20 cellular contexts compared by ENCODE assay signal in the genomic region with DNA sequence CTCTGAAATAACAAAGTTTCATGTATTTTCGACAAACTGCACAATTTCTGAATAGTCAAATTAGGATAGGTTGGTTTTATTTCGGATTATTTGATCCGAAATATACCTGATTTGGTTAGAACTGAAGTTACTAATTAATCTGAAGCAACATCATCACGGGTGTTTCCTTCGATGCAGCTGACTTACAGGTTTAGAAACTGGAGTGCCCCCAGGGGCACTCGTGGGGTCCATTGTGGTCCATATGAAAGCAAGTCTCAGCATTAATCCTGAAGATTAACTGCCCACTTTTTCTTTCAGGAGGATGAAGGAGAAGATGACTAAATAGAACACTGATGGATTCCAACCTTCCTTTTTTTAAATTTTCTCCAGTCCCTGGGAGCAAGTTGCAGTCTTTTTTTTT. TPM values are rescaled to one million over a fixed set of nuclear protein-coding genes. Genes with fewer than 3 reads are reported as not detected.
A peak's percentile ranks its signal among the peaks of the same experiment; 100 is the strongest.
DNase-seq lines count a peak whose midpoint lies in the region; ATAC-seq, FAIRE-seq and TF ChIP-seq lines count a peak whose summit lies in the region.
"Had no signal": no experiment of that assay in that cellular context is flagged by ENCODE, and none has a peak within 500 bp of the region (broad histone marks: within the 10 kb centered on the region; RNA-seq: fewer than 3 reads in every experiment).

No MANE protein-coding gene starts in this region.

- H3K36me3 Mint-ChIP-seq in natural killer cell treated with Interleukin-12 subunit alpha and Interleukin-12 subunit beta and Interleukin-15 and Interleukin-18, amount 100 ng/mL, for 72 hours = peaks cover 36% of the 10 kb centered on the region
- H3K36me3 Mint-ChIP-seq in natural killer cell (peaks cover 42% of the 10 kb centered on the region), immature natural killer cell (peaks cover 18 to 28% (median 21%) of the 10 kb centered on the region in 3 donors)

- TF ChIP-seq EP300 in GM12878 (IDR thresholded peaks at IDR 0.05; ENCODE audit: borderline replicate concordance in 1 of 2, control insufficient read depth in 1 of 2, low read depth in 2 of 2, low read length in 2 of 2) = peak in 1 of 2 experiments; percentile 17; a peak in 1 of 4 replicates

- H3K4me3 Mint-ChIP-seq in natural killer cell treated with Interleukin-12 subunit alpha and Interleukin-12 subunit beta and Interleukin-15 and Interleukin-18, amount 100 ng/mL, for 72 hours = no peak overlapping the region
- no peak overlapping the region for H3K4me3 Mint-ChIP-seq in natural killer cell
- H3K4me3 Mint-ChIP-seq in immature natural killer cell = no peak overlapping the region
- H3K4me3 Mint-ChIP-seq: CD14-positive monocyte had no signal

- H2AFZ ChIP-seq in Loucy (ENCODE audit: low read length) (no peak overlapping the region), GM12878 (ENCODE audit: control insufficient read depth, low read depth, low read length) (no peak overlapping the region)
- H2AFZ ChIP-seq: GM23248 had no signal

- RAD21 ChIA-PET in GM12878 (lab: Charles Lee; ENCODE audit: unreplicated experiment) = interaction anchor here (1.3 kb wide), 1 partner anchor 8 kb away, joined by 3 read pairs; the partner anchor contains the start of gene PKN3

- FAIRE-seq in GM12878 (lab: Jason Lieb, UNC) = no peak

- peak overlapping the region; percentile 27 for H3K4me2 ChIP-seq in Loucy (ENCODE audit: low read depth, low read length, poor library complexity, severe bottlenecking)
- no peak overlapping the region for H3K4me2 ChIP-seq in GM12878 (ENCODE audit: control insufficient read depth, insufficient read depth)

- in situ Hi-C loops in GM12878 (cut with MboI) = no loop called here

- H4K20me1 ChIP-seq in Loucy (ENCODE audit: insufficient read depth, low read length, poor library complexity, severe bottlenecking) = peaks cover 47% of the 10 kb centered on the region
- H4K20me1 ChIP-seq in GM12878 (ENCODE audit: control insufficient read depth, insufficient read depth) = peaks cover 3% of the 10 kb centered on the region

- no peaks in the 10 kb centered on the region for H3K27me3 Mint-ChIP-seq in natural killer cell treated with Interleukin-12 subunit alpha and Interleukin-12 subunit beta and Interleukin-15 and Interleukin-18, amount 100 ng/mL, for 72 hours
- no peaks in the 10 kb centered on the region for H3K27me3 Mint-ChIP-seq in natural killer cell (ENCODE audit: low read depth in 2 of 2)
- H3K27me3 Mint-ChIP-seq in immature natural killer cell (ENCODE audit: low read depth in 3 of 3) = peaks cover 4 to 10% (median 5%) of the 10 kb centered on the region in 3 donors

- H3K27ac ChIP-seq in GM12878 (ENCODE audit: control insufficient read depth, insufficient read depth) = peak overlapping the region; percentile 48; the same call in 1 of the 2 replicates
- H3K27ac ChIP-seq in RWPE1 = no peak overlapping the region
- H3K27ac ChIP-seq: GM23248, HL-60, SJCRH30 had no signal

- no peak for TF ChIP-seq POLR2A in GM12878 (IDR thresholded peaks at IDR 0.05; ENCODE audit: low read depth, low read length)

- intact Hi-C loops in natural killer cell (cut with micrococcal nuclease) (no loop called here), GM12878 (cut with micrococcal nuclease; ENCODE audit: unreplicated experiment) (no loop called here)

- CTCF ChIA-PET in GM12878 (lab: Yijun Ruan, JAX) (interaction anchor here (0.6 to 1.8 kb wide), 3 partner anchors 8 to 94 kb away, joined by 3 to 13 read pairs (median 4); partner anchors contain the start of gene PKN3), RWPE1 (lab: Yijun Ruan, JAX) (interaction anchor here (1.6 kb wide), 1 partner anchor 8 kb away, joined by 5 read pairs; the partner anchor contains the start of gene PKN3)

- H3K36me3 ChIP-seq in Loucy (ENCODE audit: insufficient read depth, low read length) (peaks cover 54% of the 10 kb centered on the region), GM12878 (ENCODE audit: control insufficient read depth in 2 of 2, insufficient read depth in 2 of 2, low read length in 1 of 2) (peaks cover 4 to 21% of the 10 kb centered on the region in 2 experiments)

- peaks cover 21 to 25% of the 10 kb centered on the region in 2 donors for H3K4me1 Mint-ChIP-seq in natural killer cell treated with Interleukin-12 subunit alpha and Interleukin-12 subunit beta and Interleukin-15 and Interleukin-18, amount 100 ng/mL, for 72 hours (ENCODE audit: low read depth in 2 of 2)
- H3K4me1 Mint-ChIP-seq in natural killer cell (peaks cover 30 to 32% of the 10 kb centered on the region in 2 donors), immature natural killer cell (peaks cover 19 to 35% of the 10 kb centered on the region in 2 donors)

- H3K4me1 ChIP-seq in Loucy (ENCODE audit: insufficient read depth, low read length, poor library complexity, severe bottlenecking) (peaks cover 27% of the 10 kb centered on the region), GM12878 (ENCODE audit: control insufficient read depth, insufficient read depth, low read length) (no peaks in the 10 kb centered on the region)
- H3K4me1 ChIP-seq: SJCRH30 had no signal

- no peaks in the 10 kb centered on the region for H3F3A ChIP-seq in Loucy (ENCODE audit: low read depth)

- no peak for DNase-seq in natural killer cell treated with Interleukin-12 subunit alpha and Interleukin-12 subunit beta and Interleukin-15 and Interleukin-18, amount 100 ng/mL, for 72 hours (ENCODE audit: low spot score)
- no peak for DNase-seq in natural killer cell
- DNase-seq in GM12878 (ENCODE audit: low read depth, low spot score) = no peak
- DNase-seq in effector CD8-positive, alpha-beta T cell (lab: John Stamatoyannopoulos, UW) = no peak
- DNase-seq in RWPE1 (ENCODE audit: low spot score) = no peak
- no peak for DNase-seq in immature natural killer cell
- DNase-seq: ACHN, DMS79, GM23248, HCEC 1CT, IMR-90, NCI-H1417 treated with DMSO at 0.1 percent for 48 hours, NCI-H1930, NCI-H345, NCI-H524 treated with DMSO at 0.1 percent for 48 hours, PC-3, SJCRH30 had no signal

- H3K9me3 Mint-ChIP-seq in natural killer cell treated with Interleukin-12 subunit alpha and Interleukin-12 subunit beta and Interleukin-15 and Interleukin-18, amount 100 ng/mL, for 72 hours = no peaks in the 10 kb centered on the region
- H3K9me3 Mint-ChIP-seq in natural killer cell (no peaks in the 10 kb centered on the region), immature natural killer cell (no peaks in the 10 kb centered on the region)

- no peak for TF ChIP-seq CTCF in natural killer cell (IDR thresholded peaks at IDR 0.05)
- no peak for TF ChIP-seq CTCF in Loucy (conservative IDR thresholded peaks at IDR 0.05; ENCODE audit: low read length)
- no peak for TF ChIP-seq CTCF in GM12878 (IDR thresholded peaks at IDR 0.05 in 2 of 3, conservative IDR thresholded peaks at IDR 0.05 in 1 of 3; ENCODE audit: control insufficient read depth in 2 of 3, extremely low read depth in 1 of 3, insufficient read depth in 1 of 3, low read depth in 3 of 3, low read length in 3 of 3)
- no peak for TF ChIP-seq CTCF in RWPE1 (conservative IDR thresholded peaks at IDR 0.05; ENCODE audit: low read depth)

- H3K4me3 ChIP-seq in Loucy (ENCODE audit: low read length, poor library complexity, severe bottlenecking) = no peak overlapping the region
- no peak overlapping the region for H3K4me3 ChIP-seq in GM12878
- H3K4me3 ChIP-seq: GM23248, SJCRH30 had no signal

- H3K9me2 ChIP-seq in Loucy (replicated peaks; ENCODE audit: low read depth, low read length) = no peaks in the 10 kb centered on the region

- peak overlapping the region; percentile 39 to 68 for H3K27ac Mint-ChIP-seq in natural killer cell treated with Interleukin-12 subunit alpha and Interleukin-12 subunit beta and Interleukin-15 and Interleukin-18, amount 100 ng/mL, for 72 hours
- H3K27ac Mint-ChIP-seq in natural killer cell = peak overlapping the region in 1 of 2 donors; percentile 92
- H3K27ac Mint-ChIP-seq in immature natural killer cell = peak overlapping the region in 2 of 6 donors; percentile 20 to 23

- POLR2A ChIA-PET in GM12878 (lab: Charles Lee) = interaction anchor here (0.5 to 1.6 kb wide), 3 partner anchors 27 to 451 kb away, joined by 3 to 8 read pairs (median 3); no protein-coding TSS in a partner anchor
- POLR2A ChIA-PET in RWPE1 (lab: Yijun Ruan, JAX; ENCODE audit: low non-redundant PET) = no interaction called here

- TF ChIP-seq RAD21 in GM12878 (IDR thresholded peaks at IDR 0.05; ENCODE audit: insufficient read depth, low read depth, low read length) = no peak

- H3K9me3 ChIP-seq in Loucy (ENCODE audit: insufficient read depth, low read depth, low read length) = no peaks in the 10 kb centered on the region
- H3K9me3 ChIP-seq in GM12878 (replicated peaks; ENCODE audit: control insufficient read depth, insufficient read depth, low read length) = no peaks in the 10 kb centered on the region
- H3K9me3 ChIP-seq: SJCRH30 had no signal

- H3K79me2 ChIP-seq in Loucy (ENCODE audit: insufficient read depth, low read length) (peaks cover 51% of the 10 kb centered on the region), GM12878 (ENCODE audit: control insufficient read depth, insufficient read depth, low read length) (peaks cover 41% of the 10 kb centered on the region)

- H3K9ac ChIP-seq in Loucy (ENCODE audit: low read depth, low read length, poor library complexity, severe bottlenecking) (no peak overlapping the region), GM12878 (ENCODE audit: control insufficient read depth, insufficient read depth, low read length) (no peak overlapping the region)
- H3K9ac ChIP-seq: GM23248 had no signal

- no peak for ATAC-seq in natural killer cell treated with Interleukin-12 subunit alpha and Interleukin-12 subunit beta and Interleukin-15 and Interleukin-18, amount 100 ng/mL, for 72 hours
- ATAC-seq in natural killer cell = no peak
- peak; percentile 56 for ATAC-seq in GM12878
- ATAC-seq: PC-3 had no signal

- BruUV-seq in GM12878 (replicated peaks; lab: Mats Ljungman, UMichigan) = no TSS peak

- SMC1A ChIA-PET in GM12878 (lab: Charles Lee; ENCODE audit: uncharacterized antibody, unreplicated experiment) = interaction anchor here (0.8 to 1.4 kb wide), 3 partner anchors 10 to 61 kb away, joined by 3 to 8 read pairs (median 5); no protein-coding TSS in a partner anchor

- H3K27me3 ChIP-seq in Loucy (ENCODE audit: insufficient read depth, low read length, poor library complexity, severe bottlenecking) (no peaks in the 10 kb centered on the region), GM12878 (replicated peaks in 1 of 2; ENCODE audit: control insufficient read depth in 2 of 2, insufficient read depth in 2 of 2, low read length in 1 of 2) (no peaks in the 10 kb centered on the region)
- H3K27me3 ChIP-seq: SJCRH30 had no signal

- 10% methylated on average over 6 of the region's 6 CpGs for WGBS in GM12878 (ENCODE audit: insufficient coverage, insufficient replicate concordance, low lambda C conversion rate, missing lambda C conversion rate)

RNA-seq across cellular contexts. Expression of gene SET, which starts 5.3 kb away (rescaled TPM):
- 100 to 1,000 TPM; 495 to 800 TPM for total RNA-seq in natural killer cell treated with Interleukin-12 subunit alpha and Interleukin-12 subunit beta and Interleukin-15 and Interleukin-18, amount 100 ng/mL, for 72 hours
- 100 to 1,000 TPM; 331 to 341 (median 334) TPM for total RNA-seq in natural killer cell
- total RNA-seq in GM12878 (2013; cell fraction: nucleolus; rRNA removed) = 113 and 116 TPM in 2 replicates
- total RNA-seq in GM12878 (2014; rRNA removed) = 345 and 493 TPM in 2 replicates
- 676 and 706 TPM in 2 replicates for total RNA-seq in GM12878 (2014; rRNA removed; fragmentation: Illumina TruSeq; extraction: Trizol)
- total RNA-seq in GM12878 (2021) = 503 and 533 TPM in 2 replicates
- polyA plus RNA-seq in GM12878 (2011; ENCODE audit: low read depth) = 200 TPM
- polyA plus RNA-seq in GM12878 (2011; rRNA removed) = 305 and 466 TPM in 2 replicates
- polyA plus RNA-seq in GM12878 (2011; cell fraction: cytosol; rRNA removed) = 97.5 and 103 TPM in 2 replicates
- polyA plus RNA-seq in GM12878 (2011; cell fraction: nucleus; rRNA removed) = 103 and 128 TPM in 2 replicates
- 315 and 365 TPM in 2 replicates for polyA plus RNA-seq in GM12878 (2012)
- 597 and 873 TPM in 2 replicates for polyA plus RNA-seq in GM12878 (2014; fragmentation: Illumina TruSeq; extraction: Trizol)
- polyA plus RNA-seq in GM12878 (2014; fragmentation: Nextera tagmentation; extraction: Ambion mirVana) = 100 to 1,000 TPM; 314 to 450 TPM
- 274 and 284 TPM in 2 replicates for polyA plus RNA-seq in GM12878 (2014; rRNA removed)
- polyA plus RNA-seq in GM12878 (2016; fragmentation: Nextera tagmentation; extraction: Ambion mirVana) = 100 to 1,000 TPM; 440 to 466 TPM
- polyA minus RNA-seq in GM12878 (2011; rRNA and poly(A)+ RNA removed) = 143 and 207 TPM in 2 replicates
- 162 and 163 TPM in 2 replicates for polyA minus RNA-seq in GM12878 (2011; cell fraction: cytosol; rRNA and poly(A)+ RNA removed)
- polyA minus RNA-seq in GM12878 (2011; cell fraction: nucleus; rRNA and poly(A)+ RNA removed) = 58.5 and 94.0 TPM in 2 replicates
- polyA plus RNA-seq in immature natural killer cell = 100 to 1,000 TPM; 151 to 233 (median 232) TPM

RNA-seq across cellular contexts. Expression of gene PKN3, which starts 8.0 kb away (rescaled TPM):
- 1 to 10 TPM; 7.0 to 8.0 TPM for total RNA-seq in natural killer cell treated with Interleukin-12 subunit alpha and Interleukin-12 subunit beta and Interleukin-15 and Interleukin-18, amount 100 ng/mL, for 72 hours
- total RNA-seq in natural killer cell (1 to 10 TPM; 3.6 to 4.5 (median 3.9) TPM), GM12878 (2014; rRNA removed) (5.1 and 6.3 TPM in 2 replicates), GM12878 (2014; rRNA removed; fragmentation: Illumina TruSeq; extraction: Trizol) (3.3 and 3.9 TPM in 2 replicates), GM12878 (2021) (7.6 and 8.2 TPM in 2 replicates)
- total RNA-seq in GM12878 (2013; cell fraction: nucleolus; rRNA removed) = 5.1 and 5.5 TPM in 2 replicates
- 3.1 TPM for polyA plus RNA-seq in GM12878 (2011; ENCODE audit: low read depth)
- polyA plus RNA-seq in GM12878 (2011; rRNA removed) (2.5 and 3.6 TPM in 2 replicates), GM12878 (2014; fragmentation: Illumina TruSeq; extraction: Trizol) (2.1 and 3.1 TPM in 2 replicates), GM12878 (2014; fragmentation: Nextera tagmentation; extraction: Ambion mirVana) (under 1 TPM; 0.35 to 0.47 TPM), GM12878 (2014; rRNA removed) (11.0 and 11.7 TPM in 2 replicates), GM12878 (2016; fragmentation: Nextera tagmentation; extraction: Ambion mirVana) (1 to 10 TPM; 1.5 to 2.1 TPM), immature natural killer cell (1 to 10 TPM; 2.1 to 3.9 (median 2.9) TPM)
- 3.7 and 4.3 TPM in 2 replicates for polyA plus RNA-seq in GM12878 (2011; cell fraction: cytosol; rRNA removed)
- polyA plus RNA-seq in GM12878 (2011; cell fraction: nucleus; rRNA removed) = 19.1 and 20.3 TPM in 2 replicates
- 4.5 and 5.8 TPM in 2 replicates for polyA plus RNA-seq in GM12878 (2012)
- polyA minus RNA-seq in GM12878 (2011; rRNA and poly(A)+ RNA removed) = 0.88 and 2.7 TPM in 2 replicates
- polyA minus RNA-seq in GM12878 (2011; cell fraction: cytosol; rRNA and poly(A)+ RNA removed) = 1.3 and 2.6 TPM in 2 replicates
- 1.9 and 3.0 TPM in 2 replicates for polyA minus RNA-seq in GM12878 (2011; cell fraction: nucleus; rRNA and poly(A)+ RNA removed)

RNA-seq across cellular contexts. Expression of gene ZDHHC12, which starts 29.6 kb away (rescaled TPM):
- total RNA-seq in natural killer cell treated with Interleukin-12 subunit alpha and Interleukin-12 subunit beta and Interleukin-15 and Interleukin-18, amount 100 ng/mL, for 72 hours = 10 to 100 TPM; 56.3 to 72.3 TPM
- total RNA-seq in natural killer cell = 10 to 100 TPM; 26.1 to 37.1 (median 28.6) TPM
- total RNA-seq in GM12878 (2013; cell fraction: nucleolus; rRNA removed) = 20.0 and 21.5 TPM in 2 replicates
- 99.0 and 112 TPM in 2 replicates for total RNA-seq in GM12878 (2014; rRNA removed)
- 20.5 and 24.8 TPM in 2 replicates for total RNA-seq in GM12878 (2014; rRNA removed; fragmentation: Illumina TruSeq; extraction: Trizol)
- 67.2 and 75.1 TPM in 2 replicates for total RNA-seq in GM12878 (2021)
- polyA plus RNA-seq in GM12878 (2011; ENCODE audit: low read depth) = 21.7 TPM
- 8.3 and 23.7 TPM in 2 replicates for polyA plus RNA-seq in GM12878 (2011; rRNA removed)
- polyA plus RNA-seq in GM12878 (2011; cell fraction: cytosol; rRNA removed) = 46.4 and 86.3 TPM in 2 replicates
- 60.3 and 66.9 TPM in 2 replicates for polyA plus RNA-seq in GM12878 (2011; cell fraction: nucleus; rRNA removed)
- 57.0 and 66.6 TPM in 2 replicates for polyA plus RNA-seq in GM12878 (2012)
- 1.5 and 13.9 TPM in 2 replicates for polyA plus RNA-seq in GM12878 (2014; fragmentation: Illumina TruSeq; extraction: Trizol)
- polyA plus RNA-seq in GM12878 (2014; fragmentation: Nextera tagmentation; extraction: Ambion mirVana) = 1 to 10 TPM in 1 of 2 experiments, under 1 TPM in 1; 0.95 to 9.9 TPM
- polyA plus RNA-seq in GM12878 (2014; rRNA removed) = 106 and 139 TPM in 2 replicates
- polyA plus RNA-seq in GM12878 (2016; fragmentation: Nextera tagmentation; extraction: Ambion mirVana) = 100 to 1,000 TPM; 129 to 146 TPM
- 16.3 and 32.5 TPM in 2 replicates for polyA minus RNA-seq in GM12878 (2011; rRNA and poly(A)+ RNA removed)
- 23.1 and 28.5 TPM in 2 replicates for polyA minus RNA-seq in GM12878 (2011; cell fraction: cytosol; rRNA and poly(A)+ RNA removed)
- 10.5 and 15.1 TPM in 2 replicates for polyA minus RNA-seq in GM12878 (2011; cell fraction: nucleus; rRNA and poly(A)+ RNA removed)
- 10 to 100 TPM; 63.7 to 76.6 (median 66.6) TPM for polyA plus RNA-seq in immature natural killer cell

RNA-seq across cellular contexts. Expression of gene DYNC2I2, which starts 37.7 kb away (rescaled TPM):
- total RNA-seq in natural killer cell treated with Interleukin-12 subunit alpha and Interleukin-12 subunit beta and Interleukin-15 and Interleukin-18, amount 100 ng/mL, for 72 hours = 10 to 100 TPM; 23.7 to 62.6 TPM
- total RNA-seq in natural killer cell = 1 to 10 TPM; 5.2 to 6.3 (median 5.5) TPM
- total RNA-seq in GM12878 (2013; cell fraction: nucleolus; rRNA removed) = 32.1 and 34.2 TPM in 2 replicates
- total RNA-seq in GM12878 (2014; rRNA removed) = 91.1 and 109 TPM in 2 replicates
- 18.4 and 19.7 TPM in 2 replicates for total RNA-seq in GM12878 (2014; rRNA removed; fragmentation: Illumina TruSeq; extraction: Trizol)
- total RNA-seq in GM12878 (2021) = 61.0 and 64.7 TPM in 2 replicates
- 7.8 TPM for polyA plus RNA-seq in GM12878 (2011; ENCODE audit: low read depth)
- polyA plus RNA-seq in GM12878 (2011; rRNA removed) = 15.4 and 31.2 TPM in 2 replicates
- polyA plus RNA-seq in GM12878 (2011; cell fraction: cytosol; rRNA removed) = 56.6 and 87.5 TPM in 2 replicates
- polyA plus RNA-seq in GM12878 (2011; cell fraction: nucleus; rRNA removed) = 148 and 152 TPM in 2 replicates
- 27.3 and 36.1 TPM in 2 replicates for polyA plus RNA-seq in GM12878 (2012)
- 2.4 and 11.1 TPM in 2 replicates for polyA plus RNA-seq in GM12878 (2014; fragmentation: Illumina TruSeq; extraction: Trizol)
- polyA plus RNA-seq in GM12878 (2014; fragmentation: Nextera tagmentation; extraction: Ambion mirVana) = 1 to 10 TPM in 1 of 2 experiments, under 1 TPM in 1; 0.89 to 2.3 TPM
- polyA plus RNA-seq in GM12878 (2014; rRNA removed) = 84.1 and 95.5 TPM in 2 replicates
- polyA plus RNA-seq in GM12878 (2016; fragmentation: Nextera tagmentation; extraction: Ambion mirVana) = 100 to 1,000 TPM in 1 of 2 experiments, 10 to 100 TPM in 1; 88.0 to 118 TPM
- polyA minus RNA-seq in GM12878 (2011; rRNA and poly(A)+ RNA removed) = 23.1 and 53.1 TPM in 2 replicates
- polyA minus RNA-seq in GM12878 (2011; cell fraction: cytosol; rRNA and poly(A)+ RNA removed) = 24.2 and 25.3 TPM in 2 replicates
- polyA minus RNA-seq in GM12878 (2011; cell fraction: nucleus; rRNA and poly(A)+ RNA removed) = 27.9 and 38.6 TPM in 2 replicates
- 10 to 100 TPM in 1 of 3 donors, 1 to 10 TPM in 2; 1.6 to 10.8 (median 4.7) TPM for polyA plus RNA-seq in immature natural killer cell
